12 cellular contexts compared by ENCODE assay signal in the genomic region with DNA sequence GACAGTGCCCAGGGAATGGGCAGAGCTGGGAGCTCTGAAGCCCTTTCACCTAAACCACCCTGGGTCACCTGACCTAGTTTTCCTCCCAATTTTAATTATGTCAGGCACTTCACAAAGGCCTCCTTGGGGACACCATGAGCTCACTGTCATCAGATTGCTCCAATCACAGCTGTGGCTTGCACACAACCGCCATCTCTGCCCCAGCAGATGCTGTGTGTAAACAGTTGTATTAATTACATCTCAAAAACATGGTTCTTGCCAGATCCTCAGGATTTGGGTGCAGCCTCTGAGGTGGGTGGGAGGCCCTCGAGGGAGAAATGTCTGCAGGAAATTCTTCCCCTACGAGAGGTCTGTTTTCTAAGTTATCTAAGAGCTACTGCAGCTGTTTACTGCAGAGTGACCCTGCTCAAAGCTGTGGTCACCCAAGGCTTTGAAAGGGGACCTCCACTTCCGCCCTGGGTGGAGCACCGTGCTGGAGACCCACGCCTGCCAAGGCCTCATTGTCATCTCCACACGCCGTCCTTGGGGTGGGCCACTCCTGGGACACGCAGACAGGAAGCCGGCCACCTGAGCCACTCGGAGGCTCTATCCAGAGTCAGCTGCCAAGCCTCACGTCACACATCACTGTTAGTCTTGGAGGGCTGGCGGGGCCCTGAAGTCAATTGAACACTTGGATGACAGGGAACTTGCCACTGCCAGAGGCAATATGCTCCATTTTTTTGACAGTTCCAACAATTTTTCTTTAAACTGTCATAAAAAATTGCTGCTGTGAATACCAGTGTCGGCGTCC.
A peak's percentile ranks its signal among the peaks of the same experiment; 100 is the strongest.
DNase-seq lines count a peak whose midpoint lies in the region; ATAC-seq and TF ChIP-seq lines count a peak whose summit lies in the region.
"Had no signal": no experiment of that assay in that cellular context is flagged by ENCODE, and none has a peak within 500 bp of the region (broad histone marks: within the 10 kb centered on the region; RNA-seq: fewer than 3 reads in every experiment).

No MANE protein-coding gene starts in this region.

- peak overlapping the region; percentile 77 to 91 (median 84) for H3K27ac Mint-ChIP-seq in nephron

- peak; percentile 21 for DNase-seq in NCI-H510A treated with DMSO at 0.1 percent for 48 hours (lab: John Stamatoyannopoulos, UW)
- no peak for DNase-seq in NCI-H510A (lab: John Stamatoyannopoulos, UW)
- DNase-seq in fibroblast of pulmonary artery (ENCODE audit: low read depth) = peak; percentile 38
- DNase-seq in vagina (ENCODE audit: extremely low spot score in 2 of 2) = peak in 1 of 2 donors; percentile 88
- DNase-seq in activated CD4-positive, alpha-beta T cell treated with anti-CD3 and anti-CD28 coated beads for 1 hour = no peak
- DNase-seq in ACHN = no peak
- DNase-seq: cerebellar nuclear complex, GDM1 had no signal

- intact Hi-C loops in vagina (cut with DNase I) = no loop called here

- peaks cover 65% of the 10 kb centered on the region for H3K4me1 ChIP-seq in vagina

- no peaks in the 10 kb centered on the region for H3K36me3 ChIP-seq in vagina

- peaks cover 77% of the 10 kb centered on the region for H3K4me1 Mint-ChIP-seq in nephron

- ATAC-seq in HG03097 (IDR thresholded peaks at IDR 0.05; ENCODE audit: low FRiP score, unreplicated experiment) = no peak
- ATAC-seq: A549 had no signal

- TF ChIP-seq CTCF in fibroblast of pulmonary artery (IDR thresholded peaks at IDR 0.05; ENCODE audit: low read length, missing control alignments) = no peak
- TF ChIP-seq CTCF in nephron (IDR thresholded peaks at IDR 0.05; ENCODE audit: unreplicated experiment in 3 of 3) = no peak
- no peak for TF ChIP-seq CTCF in vagina (IDR thresholded peaks at IDR 0.05)

- no peak for TF ChIP-seq POLR2A in vagina (IDR thresholded peaks at IDR 0.05)

- peaks cover 9% of the 10 kb centered on the region for H3K27me3 Mint-ChIP-seq in nephron (ENCODE audit: low read depth)

- H3K4me3 ChIP-seq in fibroblast of pulmonary artery (replicated peaks; ENCODE audit: low read depth, low read length) (no peak overlapping the region), vagina (no peak overlapping the region)
- H3K4me3 ChIP-seq: A549, SJSA1 had no signal

- in situ Hi-C loops in ACHN (cut with HindIII; ENCODE audit: low pct_ligation_motif_present, low pct_unique_long_range_greater_than_20kb, low sequenced_read_pairs) = no loop called here

- H3K36me3 Mint-ChIP-seq in nephron (ENCODE audit: low read depth) = no peaks in the 10 kb centered on the region

- no peaks in the 10 kb centered on the region for H3K27me3 ChIP-seq in vagina
- H3K27me3 ChIP-seq: SJSA1 had no signal

- peak overlapping the region; percentile 74 for H3K27ac ChIP-seq in vagina
- H3K27ac ChIP-seq: SJSA1 had no signal

- H3K9me3 ChIP-seq in vagina = no peaks in the 10 kb centered on the region
- H3K9me3 ChIP-seq: A549, SJSA1 had no signal

- no peaks in the 10 kb centered on the region for H3K9me3 Mint-ChIP-seq in nephron

- peak overlapping the region in 1 of 3 experiments; percentile 9 for H3K4me3 Mint-ChIP-seq in nephron

Comparison
In these comparisons a context has a peak if more than half of its experiments do, and no peak if none do; other contexts are left out.
1. DNase-seq: peak in NCI-H510A treated with DMSO at 0.1 percent for 48 hours (single experiment) and fibroblast of pulmonary artery (single experiment); none in NCI-H510A (single experiment), activated CD4-positive, alpha-beta T cell treated with anti-CD3 and anti-CD28 coated beads for 1 hour (single experiment) and ACHN (single experiment).